9 cellular contexts compared by ENCODE assay signal in the genomic region with DNA sequence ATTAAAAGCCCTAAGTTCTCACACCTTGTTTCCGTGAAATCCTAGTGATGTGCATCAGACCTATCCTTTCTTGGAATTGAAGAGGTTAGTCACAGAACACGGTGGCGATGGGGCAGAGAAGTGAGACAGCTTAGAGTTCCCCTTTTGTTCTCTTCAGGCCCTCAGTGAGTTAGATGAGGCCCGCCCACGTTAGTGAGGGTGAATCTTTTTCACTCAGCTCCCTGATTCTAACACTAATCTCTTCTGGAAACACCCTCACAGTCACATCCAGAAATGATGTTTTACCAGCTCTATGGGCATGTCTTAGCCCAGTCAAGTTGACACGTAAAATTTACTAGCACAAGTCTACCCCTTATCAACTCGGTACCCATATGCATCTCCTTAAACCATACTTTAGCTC.
DNase-seq lines count a peak whose midpoint lies in the region; ATAC-seq and TF ChIP-seq lines count a peak whose summit lies in the region.
"Had no signal": no experiment of that assay in that cellular context is flagged by ENCODE, and none has a peak within 500 bp of the region (broad histone marks: within the 10 kb centered on the region; RNA-seq: fewer than 3 reads in every experiment).

No MANE protein-coding gene starts in this region.

- no peaks in the 10 kb centered on the region for H3K36me3 Mint-ChIP-seq in activated CD4-positive, alpha-beta T cell treated with anti-CD3 and anti-CD28 coated beads, Interleukin-2, amount 10 ng/mL, durations not matched to agents 7 days and 5 days (ENCODE audit: low read depth)
- H3K36me3 Mint-ChIP-seq in activated CD4-positive, alpha-beta T cell treated with anti-CD3 and anti-CD28 coated beads, Interleukin-2, amount 10 ng/mL, durations not matched to agents 24 days and 14 days (ENCODE audit: low read depth), result no peaks in the 10 kb centered on the region

- CTCF ChIA-PET in activated CD4-positive, alpha-beta T cell treated with anti-CD3 and anti-CD28 coated beads, Interleukin-2, amount 10 ng/mL, durations not matched to agents 7 days and 5 days (lab: Charles Lee), result no interaction called here

- intact Hi-C loops in activated CD4-positive, alpha-beta T cell treated with anti-CD3 and anti-CD28 coated beads, Interleukin-2, amount 10 ng/mL, durations not matched to agents 24 days and 14 days (cut with micrococcal nuclease), result loop anchor here (1.0 kb wide), 1 partner anchor 210 kb away; no protein-coding TSS in a partner anchor

- ATAC-seq in HG02759 (IDR thresholded peaks at IDR 0.05; ENCODE audit: unreplicated experiment), result peak; percentile 95
- ATAC-seq in omental fat pad (ENCODE audit: low FRiP score), result no peak

- no peaks in the 10 kb centered on the region for H3K4me1 Mint-ChIP-seq in activated CD4-positive, alpha-beta T cell treated with anti-CD3 and anti-CD28 coated beads, Interleukin-2, amount 10 ng/mL, durations not matched to agents 7 days and 5 days
- H3K4me1 Mint-ChIP-seq in activated CD4-positive, alpha-beta T cell treated with anti-CD3 and anti-CD28 coated beads, Interleukin-2, amount 10 ng/mL, durations not matched to agents 24 days and 14 days, result peaks cover 2% of the 10 kb centered on the region

- no peaks in the 10 kb centered on the region for H3K27me3 Mint-ChIP-seq in activated CD4-positive, alpha-beta T cell treated with anti-CD3 and anti-CD28 coated beads, Interleukin-2, amount 10 ng/mL, durations not matched to agents 7 days and 5 days
- H3K27me3 Mint-ChIP-seq in activated CD4-positive, alpha-beta T cell treated with anti-CD3 and anti-CD28 coated beads, Interleukin-2, amount 10 ng/mL, durations not matched to agents 24 days and 14 days, result no peaks in the 10 kb centered on the region

- H3K27ac Mint-ChIP-seq in activated CD4-positive, alpha-beta T cell treated with anti-CD3 and anti-CD28 coated beads, Interleukin-2, amount 10 ng/mL, durations not matched to agents 7 days and 5 days, result no peak overlapping the region
- H3K27ac Mint-ChIP-seq in activated CD4-positive, alpha-beta T cell treated with anti-CD3 and anti-CD28 coated beads, Interleukin-2, amount 10 ng/mL, durations not matched to agents 24 days and 14 days, result peak overlapping the region; percentile 81

- DNase-seq in activated CD4-positive, alpha-beta T cell treated with anti-CD3 and anti-CD28 coated beads for 24 hours (ENCODE audit: low read depth in 2 of 2), result peak; percentile 13 to 18
- DNase-seq in activated CD4-positive, alpha-beta T cell treated with anti-CD3 and anti-CD28 coated beads, Interleukin-2, amount 10 ng/mL, durations not matched to agents 7 days and 5 days, result no peak
- peak; percentile 60 for DNase-seq in activated CD4-positive, alpha-beta T cell treated with anti-CD3 and anti-CD28 coated beads, Interleukin-2, amount 10 ng/mL, durations not matched to agents 24 days and 14 days
- peak; percentile 10 to 28 for DNase-seq in stimulated activated CD8-positive, alpha-beta memory T cell treated with anti-CD3 and anti-CD28 coated beads, Interleukin-2, amount 100 ng/mL, for 48 hours (ENCODE audit: low read depth in 2 of 2)
- DNase-seq in HCEC 1CT (no peak), omental fat pad (ENCODE audit: low spot score) (no peak), NCI-H2171 treated with DMSO at 0.1 percent for 48 hours (lab: John Stamatoyannopoulos, UW) (no peak)
- DNase-seq: thyroid gland had no signal

- no peak for TF ChIP-seq CTCF in omental fat pad (IDR thresholded peaks at IDR 0.05)

- H3K4me3 Mint-ChIP-seq in activated CD4-positive, alpha-beta T cell treated with anti-CD3 and anti-CD28 coated beads, Interleukin-2, amount 10 ng/mL, durations not matched to agents 7 days and 5 days, result no peak overlapping the region
- H3K4me3 Mint-ChIP-seq in activated CD4-positive, alpha-beta T cell treated with anti-CD3 and anti-CD28 coated beads, Interleukin-2, amount 10 ng/mL, durations not matched to agents 24 days and 14 days, result peak overlapping the region; percentile 2

- POLR2A ChIA-PET in activated CD4-positive, alpha-beta T cell treated with anti-CD3 and anti-CD28 coated beads, Interleukin-2, amount 10 ng/mL, durations not matched to agents 7 days and 5 days (lab: Charles Lee), result no interaction called here

- peaks cover 6% of the 10 kb centered on the region for H3K9me3 Mint-ChIP-seq in activated CD4-positive, alpha-beta T cell treated with anti-CD3 and anti-CD28 coated beads, Interleukin-2, amount 10 ng/mL, durations not matched to agents 7 days and 5 days
- H3K9me3 Mint-ChIP-seq in activated CD4-positive, alpha-beta T cell treated with anti-CD3 and anti-CD28 coated beads, Interleukin-2, amount 10 ng/mL, durations not matched to agents 24 days and 14 days, result peaks cover 4% of the 10 kb centered on the region

Comparison
In these comparisons a context has a peak if more than half of its experiments do, and no peak if none do; other contexts are left out.
1. DNase-seq: peak in activated CD4-positive, alpha-beta T cell treated with anti-CD3 and anti-CD28 coated beads for 24 hours (2 of 2), activated CD4-positive, alpha-beta T cell treated with anti-CD3 and anti-CD28 coated beads, Interleukin-2, amount 10 ng/mL, durations not matched to agents 24 days and 14 days (single experiment) and stimulated activated CD8-positive, alpha-beta memory T cell treated with anti-CD3 and anti-CD28 coated beads, Interleukin-2, amount 100 ng/mL, for 48 hours (2 of 2); none in activated CD4-positive, alpha-beta T cell treated with anti-CD3 and anti-CD28 coated beads, Interleukin-2, amount 10 ng/mL, durations not matched to agents 7 days and 5 days (single experiment), HCEC 1CT (single experiment), omental fat pad (single experiment) and NCI-H2171 treated with DMSO at 0.1 percent for 48 hours (single experiment).